ENCODE assay signal across 8 cellular contexts in genomic region chr1:121293412-121294236, GRCh38.
DNase-seq lines count a peak whose midpoint lies in the region; ATAC-seq and TF ChIP-seq lines count a peak whose summit lies in the region.
"Not testable (repeated sequence)": the region's sequence is repeated elsewhere in the genome, so short reads cannot be mapped to it uniquely, and the experiment has no call there.

No MANE protein-coding gene starts in this region.

- H3K4me1 ChIP-seq in aorta (ENCODE audit: control insufficient read depth in 1 of 2, insufficient read depth in 2 of 2, low read length in 2 of 2): not testable (repeated sequence)

- WGBS in aorta, 2 donors: 0 to 6% methylated on average over 1 of the region's 8 CpGs

- intact Hi-C loops in Right ventricle myocardium superior (cut with DNase I); aorta (cut with DNase I): not testable (repeated sequence)

- not testable (repeated sequence) for H3K4me3 ChIP-seq in choroid plexus epithelial cell (ENCODE audit: low read depth, low read length); aorta (ENCODE audit: low read length in 2 of 2)

- peak; percentile 54 for ATAC-seq in SK-N-SH treated with all-trans-retinoic acid at 6 μM for 48 hours
- ATAC-seq in Right ventricle myocardium superior (ENCODE audit: poor library complexity): peak; percentile 98
- peak; percentile 64 for ATAC-seq in aorta (ENCODE audit: low FRiP score)

- H3K36me3 ChIP-seq in aorta (ENCODE audit: control insufficient read depth in 1 of 2, insufficient read depth in 2 of 2, low read length in 1 of 2): not testable (repeated sequence)

- TF ChIP-seq CTCF in choroid plexus epithelial cell (conservative IDR thresholded peaks at IDR 0.05; ENCODE audit: low read depth, low read length): not testable (repeated sequence)

- in situ Hi-C loops in G401 (cut with HindIII; ENCODE audit: low sequenced_read_pairs): not testable (repeated sequence)

- H3K9me3 ChIP-seq in aorta (ENCODE audit: control insufficient read depth, low read length): not testable (repeated sequence)

- not testable (repeated sequence) for H3K27ac ChIP-seq in aorta (ENCODE audit: low read depth in 1 of 2, low read length in 2 of 2)

- peak; percentile 64 for DNase-seq in G401 (ENCODE audit: low spot score)
- peak; percentile 1 for DNase-seq in choroid plexus epithelial cell (ENCODE audit: low read depth)
- not testable (repeated sequence) for DNase-seq in Right ventricle myocardium superior, aorta
- DNase-seq in inferior parietal cortex (ENCODE audit: extremely low spot score): peak; percentile 2
- peak; percentile 87 for DNase-seq in myocyte (ENCODE audit: low read depth)
- DNase-seq in retina: peak; percentile 3

- not testable (repeated sequence) for H3K27me3 ChIP-seq in aorta (ENCODE audit: control insufficient read depth in 1 of 2, insufficient read depth in 2 of 2, low read length in 1 of 2)
